8 cellular contexts compared by ENCODE assay signal in genomic region chr19:46600393-46601317, GRCh38. TPM values are rescaled to one million over a fixed set of nuclear protein-coding genes. Genes with fewer than 3 reads are reported as not detected.
DNase-seq lines count a peak whose midpoint lies in the region; ATAC-seq and TF ChIP-seq lines count a peak whose summit lies in the region.

No MANE protein-coding gene starts in this region.

- POLR2A ChIA-PET in Caco-2 (lab: Charles Lee) = interaction anchor here (0.5 to 1.5 kb wide), 8 partner anchors 10 to 632 kb away, joined by 3 to 8 read pairs (median 4); partner anchors contain the start of gene DACT3

- ATAC-seq in GM21367 (IDR thresholded peaks at IDR 0.05; ENCODE audit: unreplicated experiment) = peak; percentile 66

- H3K36me3 Mint-ChIP-seq in Caco-2 (ENCODE audit: insufficient read depth, unreplicated experiment) (peaks cover 33% of the 10 kb centered on the region), endothelial cell (ENCODE audit: low read depth, unreplicated experiment) (peaks cover 7% of the 10 kb centered on the region)

- H3K27me3 ChIP-seq in Caco-2 (replicated peaks; ENCODE audit: control insufficient read depth, insufficient read depth, low read length) = no peaks in the 10 kb centered on the region; the same call in 1 of the 2 replicates

- H3K27ac Mint-ChIP-seq in Caco-2 (ENCODE audit: unreplicated experiment) (peak overlapping the region; percentile 100), endothelial cell (ENCODE audit: unreplicated experiment) (peak overlapping the region; percentile 100)

- BruUV-seq in Caco-2 (replicated peaks; lab: Mats Ljungman, UMichigan) = TSS peak; percentile 70

- peak overlapping the region; percentile 94 for H3K4me3 Mint-ChIP-seq in Caco-2 (ENCODE audit: unreplicated experiment)
- H3K4me3 Mint-ChIP-seq in endothelial cell (ENCODE audit: unreplicated experiment) = peak overlapping the region; percentile 94

- H3K4me3 ChIP-seq in Caco-2 (ENCODE audit: low read depth, low read length) = peak overlapping the region; percentile 98
- peak overlapping the region; percentile 100 for H3K4me3 ChIP-seq in mesodermal cell (ENCODE audit: extremely low read depth, insufficient read depth, low read length, poor library complexity, severe bottlenecking)

- TF ChIP-seq CTCF in Caco-2 (IDR thresholded peaks at IDR 0.05; ENCODE audit: insufficient read depth in 1 of 2, low read depth in 1 of 2, low read length in 1 of 2, severe bottlenecking in 1 of 2, unreplicated experiment in 1 of 2) (no peak), endothelial cell (IDR thresholded peaks at IDR 0.05; ENCODE audit: unreplicated experiment) (no peak)

- peak; percentile 96 to 98 for DNase-seq in Caco-2
- DNase-seq in HT1080 (ENCODE audit: low read depth) = peak; percentile 90
- peak; percentile 97 to 99 for DNase-seq in NOMO-1 (lab: John Stamatoyannopoulos, UW; ENCODE audit: unreplicated experiment in 2 of 2)
- peak; percentile 93 for DNase-seq in activated CD8-positive, alpha-beta memory T cell treated with anti-CD3 and anti-CD28 coated beads, Interleukin-2, amount 50 U/mL, for 24 hours (ENCODE audit: extremely low read depth)
- peak; percentile 96 for DNase-seq in endothelial cell (ENCODE audit: low spot score)
- peak; percentile 95 for DNase-seq in stimulated activated CD8-positive, alpha-beta memory T cell treated with anti-CD3 and anti-CD28 coated beads, Interleukin-15, amount 100 ng/mL, for 24 hours (ENCODE audit: low read depth)

- 3 to 4% methylated on average over 36 to 65 of the region's 93 CpGs for WGBS in mesodermal cell (ENCODE audit: insufficient coverage in 2 of 2), 2 experiments

- H3K27me3 Mint-ChIP-seq in Caco-2 (ENCODE audit: insufficient read depth, unreplicated experiment) (no peaks in the 10 kb centered on the region), endothelial cell (ENCODE audit: unreplicated experiment) (peaks cover 8% of the 10 kb centered on the region)

- CTCF ChIA-PET in Caco-2 (lab: Charles Lee) = interaction anchor here (0.5 to 6.2 kb wide), 10 partner anchors 11 to 245 kb away, joined by 3 to 42 read pairs (median 4); partner anchors contain the start of gene DACT3

- H3K36me3 ChIP-seq in Caco-2 (ENCODE audit: control insufficient read depth, insufficient read depth, low read length) (peaks cover 2% of the 10 kb centered on the region), mesodermal cell (ENCODE audit: control insufficient read depth, insufficient read depth, low read length) (peaks cover 29% of the 10 kb centered on the region)

- H3K4me1 ChIP-seq in Caco-2 (peaks cover 14% of the 10 kb centered on the region), mesodermal cell (ENCODE audit: control insufficient read depth, insufficient read depth, low read length, poor library complexity, severe bottlenecking) (peaks cover 18% of the 10 kb centered on the region)

- H3K9me3 ChIP-seq in Caco-2 (no peaks in the 10 kb centered on the region), mesodermal cell (ENCODE audit: control insufficient read depth, low read length) (no peaks in the 10 kb centered on the region)

- no peaks in the 10 kb centered on the region for H3K9me3 Mint-ChIP-seq in Caco-2 (ENCODE audit: unreplicated experiment)
- no peaks in the 10 kb centered on the region for H3K9me3 Mint-ChIP-seq in endothelial cell (ENCODE audit: unreplicated experiment)

- peak overlapping the region; percentile 100 for H3K27ac ChIP-seq in mesodermal cell (ENCODE audit: low read depth, low read length, severe bottlenecking)

- intact Hi-C loops in Caco-2 (cut with micrococcal nuclease; ENCODE audit: unreplicated experiment) = loop anchor here (1.0 kb wide), 1 partner anchor 29 kb away; no protein-coding TSS in a partner anchor

- H3K4me1 Mint-ChIP-seq in Caco-2 (ENCODE audit: low read depth, unreplicated experiment) = no peaks in the 10 kb centered on the region
- peaks cover 17% of the 10 kb centered on the region for H3K4me1 Mint-ChIP-seq in endothelial cell (ENCODE audit: unreplicated experiment)

RNA-seq across cellular contexts. Expression of gene CALM3, which starts 0.5 kb away (rescaled TPM):
- 465 and 484 TPM in 2 replicates for total RNA-seq in Caco-2 (2022)
- 173 and 213 TPM in 2 replicates for total RNA-seq in HT1080 (2014; rRNA removed; shearing (Covaris generic))
- 357 and 402 TPM in 2 replicates for polyA plus RNA-seq in HT1080 (2015; cell fraction: cytosol; rRNA removed)
- 151 and 167 TPM in 2 replicates for polyA plus RNA-seq in HT1080 (2015; cell fraction: nucleus; rRNA removed)
- total RNA-seq in endothelial cell (ENCODE audit: unreplicated experiment) = 564 TPM
- polyA plus RNA-seq in mesodermal cell (2013, experiment 1 of 2) = 332 TPM
- polyA plus RNA-seq in mesodermal cell (2013, experiment 2 of 2) = 315 TPM

RNA-seq across cellular contexts. Expression of gene PTGIR, which starts 24.2 kb away (rescaled TPM):
- not detected in 2 replicates for total RNA-seq in Caco-2 (2022)
- total RNA-seq in HT1080 (2014; rRNA removed; shearing (Covaris generic)) = 1.7 and 1.8 TPM in 2 replicates
- polyA plus RNA-seq in HT1080 (2015; cell fraction: cytosol; rRNA removed) = 1.8 and 1.9 TPM in 2 replicates
- 5.1 and 7.7 TPM in 2 replicates for polyA plus RNA-seq in HT1080 (2015; cell fraction: nucleus; rRNA removed)
- total RNA-seq in endothelial cell (ENCODE audit: unreplicated experiment) = not detected
- polyA plus RNA-seq in mesodermal cell (2013, experiment 1 of 2) = 6.6 TPM
- 6.9 TPM for polyA plus RNA-seq in mesodermal cell (2013, experiment 2 of 2)

RNA-seq across cellular contexts. Expression of gene GNG8, which starts 35.3 kb away (rescaled TPM):
- total RNA-seq in Caco-2 (2022) (not detected in 2 replicates), endothelial cell (ENCODE audit: unreplicated experiment) (not detected)
- total RNA-seq in HT1080 (2014; rRNA removed; shearing (Covaris generic)) = not detected in 2 replicates
- not detected in 2 replicates for polyA plus RNA-seq in HT1080 (2015; cell fraction: cytosol; rRNA removed)
- not detected in 2 replicates for polyA plus RNA-seq in HT1080 (2015; cell fraction: nucleus; rRNA removed)
- 22.5 TPM for polyA plus RNA-seq in mesodermal cell (2013, experiment 1 of 2)
- 30.8 TPM for polyA plus RNA-seq in mesodermal cell (2013, experiment 2 of 2)

Comparison
In these comparisons a context has a peak if more than half of its experiments do, and no peak if none do; other contexts are left out.
1. Peak in every context shown above with its lines: DNase-seq, ATAC-seq, H3K4me3 ChIP-seq and H3K27ac ChIP-seq.